10 cellular contexts compared by ENCODE assay signal in genomic region chr16:85757341-85757822, GRCh38. TPM values are rescaled to one million over a fixed set of nuclear protein-coding genes. Genes with fewer than 3 reads are reported as not detected.
A peak's percentile ranks its signal among the peaks of the same experiment; 100 is the strongest.
DNase-seq lines count a peak whose midpoint lies in the region; ATAC-seq and TF ChIP-seq lines count a peak whose summit lies in the region.
"Had no signal": no experiment of that assay in that cellular context is flagged by ENCODE, and none has a peak within 500 bp of the region (broad histone marks: within the 10 kb centered on the region; RNA-seq: fewer than 3 reads in every experiment).

No MANE protein-coding gene starts in this region.

- 78% methylated on average over 7 of the region's 7 CpGs for WGBS in hepatocyte (ENCODE audit: low lambda C conversion rate, missing lambda C conversion rate)

- H3K27ac ChIP-seq in fibroblast of lung (ENCODE audit: insufficient read depth, low read length) (no peak overlapping the region), hepatocyte (no peak overlapping the region)

- no peaks in the 10 kb centered on the region for H3K9me3 ChIP-seq in fibroblast of lung (ENCODE audit: control insufficient read depth, insufficient read depth, low read depth, low read length)
- no peaks in the 10 kb centered on the region for H3K9me3 ChIP-seq in hepatocyte (ENCODE audit: low read depth)

- H3K79me2 ChIP-seq in fibroblast of lung (ENCODE audit: control insufficient read depth, insufficient read depth, low read length) (no peaks in the 10 kb centered on the region), hepatocyte (no peaks in the 10 kb centered on the region)

- H3K27me3 ChIP-seq in fibroblast of lung (ENCODE audit: control insufficient read depth, insufficient read depth, low read length), result no peaks in the 10 kb centered on the region
- peaks cover 4% of the 10 kb centered on the region for H3K27me3 ChIP-seq in hepatocyte

- H4K20me1 ChIP-seq in fibroblast of lung (ENCODE audit: control insufficient read depth, extremely low read depth, insufficient read depth, low read length) (no peaks in the 10 kb centered on the region), hepatocyte (ENCODE audit: insufficient read depth, poor library complexity, severe bottlenecking) (no peaks in the 10 kb centered on the region)

- ATAC-seq in GM19468 (IDR thresholded peaks at IDR 0.05; ENCODE audit: extremely low read depth, unreplicated experiment), result peak; percentile 20

- H3K36me3 ChIP-seq in fibroblast of lung (ENCODE audit: control insufficient read depth, insufficient read depth, low read length) (no peaks in the 10 kb centered on the region), hepatocyte (replicated peaks; ENCODE audit: insufficient read depth, low read depth) (no peaks in the 10 kb centered on the region)

- no peak overlapping the region for H2AFZ ChIP-seq in fibroblast of lung (ENCODE audit: low read length)
- H2AFZ ChIP-seq in hepatocyte, result no peak overlapping the region

- no peak overlapping the region for H3K4me2 ChIP-seq in fibroblast of lung (ENCODE audit: extremely low read depth, insufficient read depth, low read length)
- no peak overlapping the region for H3K4me2 ChIP-seq in hepatocyte

- H3K9ac ChIP-seq in fibroblast of lung (ENCODE audit: insufficient read depth, low read length), result no peak overlapping the region

- no peak for TF ChIP-seq CTCF in fibroblast of lung (conservative IDR thresholded peaks at IDR 0.05 in 1 of 2, IDR thresholded peaks at IDR 0.05 in 1 of 2; ENCODE audit: low read depth in 1 of 2, low read length in 2 of 2)
- no peak for TF ChIP-seq CTCF in hepatocyte (IDR thresholded peaks at IDR 0.05; ENCODE audit: poor library complexity)

- no peak overlapping the region for H3K4me3 ChIP-seq in fibroblast of lung (replicated peaks in 1 of 4; ENCODE audit: control extremely low read depth in 1 of 4, insufficient read depth in 1 of 4, low read depth in 3 of 4, low read length in 4 of 4)
- H3K4me3 ChIP-seq in hepatocyte, result no peak overlapping the region

- no peaks in the 10 kb centered on the region for H3K9me2 ChIP-seq in hepatocyte (replicated peaks; ENCODE audit: insufficient read depth)

- H3K4me1 ChIP-seq in fibroblast of lung (ENCODE audit: control insufficient read depth, extremely low read depth, insufficient read depth, low read length) (peaks cover 18% of the 10 kb centered on the region), hepatocyte (ENCODE audit: insufficient read depth) (no peaks in the 10 kb centered on the region)

- DNase-seq in DMS79 (lab: John Stamatoyannopoulos, UW), result peak; percentile 21
- DNase-seq in LHCN-M2 (ENCODE audit: low read depth), result peak; percentile 79
- DNase-seq in fibroblast of lung (ENCODE audit: low read depth in 2 of 2), result peak; percentile 87 to 89
- no peak for DNase-seq in GM19238 (ENCODE audit: insufficient read length, low spot score)
- DNase-seq in hepatocyte (ENCODE audit: low spot score), result no peak
- no peak for DNase-seq in cerebellum (ENCODE audit: low spot score)
- no peak for DNase-seq in germinal center (ENCODE audit: low spot score)
- DNase-seq: MM.1S; stimulated activated CD4-positive, alpha-beta T cell treated with anti-CD3 and anti-CD28 coated beads, Interleukin-4, amount 100 ng/mL, for 1 hour had no signal

RNA-seq across cellular contexts. Expression of gene C16orf74, which starts 6.5 kb away (rescaled TPM):
- total RNA-seq in LHCN-M2 (2014; rRNA removed) (not detected in 2 replicates), fibroblast of lung (5.4 and 6.4 TPM in 2 replicates), hepatocyte (1.4 and 5.3 TPM in 2 replicates), cerebellum (1.00 TPM)
- 0.58 TPM for polyA plus RNA-seq in LHCN-M2 (2012)
- polyA plus RNA-seq in fibroblast of lung (3.2 and 4.6 TPM in 2 replicates), hepatocyte (7.8 and 11.5 TPM in 2 replicates)
- polyA plus RNA-seq in fibroblast of lung (2012), result 8.0 and 9.6 TPM in 2 replicates
- polyA minus RNA-seq in fibroblast of lung (ENCODE audit: low replicate concordance), result 0.35 and 2.3 TPM in 2 replicates

RNA-seq across cellular contexts. Expression of gene EMC8, which starts 42.0 kb away (rescaled TPM):
- 50.1 and 62.1 TPM in 2 replicates for total RNA-seq in LHCN-M2 (2014; rRNA removed)
- polyA plus RNA-seq in LHCN-M2 (2012), result 30.2 TPM
- total RNA-seq in fibroblast of lung, result 22.6 and 25.1 TPM in 2 replicates
- polyA plus RNA-seq in fibroblast of lung, result 25.9 and 35.1 TPM in 2 replicates
- polyA plus RNA-seq in fibroblast of lung (2012), result 21.4 and 32.5 TPM in 2 replicates
- 26.6 and 103 TPM in 2 replicates for polyA minus RNA-seq in fibroblast of lung (ENCODE audit: low replicate concordance)
- total RNA-seq in hepatocyte, result 35.0 and 40.6 TPM in 2 replicates
- polyA plus RNA-seq in hepatocyte, result 46.5 and 50.6 TPM in 2 replicates
- total RNA-seq in cerebellum, result 19.2 TPM

RNA-seq across cellular contexts. Expression of gene COX4I1, which starts 42.1 kb away (rescaled TPM):
- 367 and 373 TPM in 2 replicates for total RNA-seq in LHCN-M2 (2014; rRNA removed)
- polyA plus RNA-seq in LHCN-M2 (2012), result 781 TPM
- total RNA-seq in fibroblast of lung, result 442 and 484 TPM in 2 replicates
- polyA plus RNA-seq in fibroblast of lung, result 597 and 653 TPM in 2 replicates
- 682 and 746 TPM in 2 replicates for polyA plus RNA-seq in fibroblast of lung (2012)
- polyA minus RNA-seq in fibroblast of lung (ENCODE audit: low replicate concordance), result 141 and 213 TPM in 2 replicates
- 449 and 496 TPM in 2 replicates for total RNA-seq in hepatocyte
- 655 and 694 TPM in 2 replicates for polyA plus RNA-seq in hepatocyte
- total RNA-seq in cerebellum, result 120 TPM

Comparison
In these comparisons a context has a peak if more than half of its experiments do, and no peak if none do; other contexts are left out.
1. DNase-seq: peak in DMS79 (single experiment), LHCN-M2 (single experiment) and fibroblast of lung (2 of 2); none in GM19238 (single experiment), hepatocyte (single experiment), cerebellum (single experiment) and germinal center (single experiment).